ENCODE assay signal across 22 cellular contexts in genomic region chr12:50276068-50276467, GRCh38. TPM values are rescaled to one million over a fixed set of nuclear protein-coding genes. Genes with fewer than 3 reads are reported as not detected.
DNase-seq lines count a peak whose midpoint lies in the region; ATAC-seq, FAIRE-seq and TF ChIP-seq lines count a peak whose summit lies in the region.
"Had no signal": no experiment of that assay in that cellular context is flagged by ENCODE, and none has a peak within 500 bp of the region (broad histone marks: within the 10 kb centered on the region; RNA-seq: fewer than 3 reads in every experiment).

No MANE protein-coding gene starts in this region.

- FAIRE-seq in HepG2 (lab: Jason Lieb, UNC), result no peak
- FAIRE-seq: GM12878 had no signal

- H3K27me3 Mint-ChIP-seq in Caco-2 (ENCODE audit: insufficient read depth, unreplicated experiment), result no peaks in the 10 kb centered on the region
- H3K27me3 Mint-ChIP-seq: IgD-negative memory B cell had no signal

- H3K4me3 ChIP-seq in Caco-2 (ENCODE audit: low read depth, low read length) (no peak overlapping the region), RWPE2 (ENCODE audit: severe bottlenecking) (no peak overlapping the region), left lung (no peak overlapping the region), stomach (no peak overlapping the region), HepG2 (replicated peaks in 1 of 3; ENCODE audit: insufficient read depth in 1 of 3, low read depth in 2 of 3, low read length in 3 of 3) (no peak overlapping the region)
- H3K4me3 ChIP-seq: cardiac muscle cell, GM12878, neural progenitor cell had no signal

- no peak for TF ChIP-seq POLR2A in stomach (IDR thresholded peaks at IDR 0.05)
- TF ChIP-seq POLR2A in HepG2 (IDR thresholded peaks at IDR 0.05; ENCODE audit: insufficient read depth in 1 of 2, low read depth in 2 of 2, low read length in 2 of 2), result no peak

- ATAC-seq in RWPE2 (ENCODE audit: low read depth), result no peak
- ATAC-seq in left lung, result no peak
- no peak for ATAC-seq in GM18520 (IDR thresholded peaks at IDR 0.05; ENCODE audit: unreplicated experiment)
- no peak for ATAC-seq in HepG2
- no peak for ATAC-seq in GM21737 (IDR thresholded peaks at IDR 0.05; ENCODE audit: unreplicated experiment)
- ATAC-seq: foreskin keratinocyte, GM12878 had no signal

- H3K4me2 ChIP-seq in HepG2 (ENCODE audit: low read depth, low read length), result no peak overlapping the region
- H3K4me2 ChIP-seq: neural progenitor cell had no signal

- TF ChIP-seq CTCF in Caco-2 (IDR thresholded peaks at IDR 0.05; ENCODE audit: insufficient read depth in 1 of 2, low read depth in 1 of 2, low read length in 1 of 2, severe bottlenecking in 1 of 2, unreplicated experiment in 1 of 2) (no peak), RWPE2 (IDR thresholded peaks at IDR 0.05; ENCODE audit: poor library complexity, severe bottlenecking) (no peak), left lung (IDR thresholded peaks at IDR 0.05) (no peak), stomach (IDR thresholded peaks at IDR 0.05) (no peak), HepG2 (CRISPR knock-in tag; IDR thresholded peaks at IDR 0.05) (no peak)

- intact Hi-C loops in Caco-2 (cut with micrococcal nuclease; ENCODE audit: unreplicated experiment) (no loop called here), left lung (cut with DNase I) (no loop called here), stomach (cut with DNase I; ENCODE audit: low total_unique reads) (no loop called here), HepG2 (cut with micrococcal nuclease; ENCODE audit: unreplicated experiment) (no loop called here)

- peak overlapping the region; percentile 59 for H3K27ac Mint-ChIP-seq in Caco-2 (ENCODE audit: unreplicated experiment)

- 74 to 94% (median 82%) methylated on average over 2 of the region's 2 CpGs for WGBS in stomach, 5 donors
- WGBS in HepG2 (ENCODE audit: low lambda C conversion rate), result 100% methylated on average over 2 of the region's 2 CpGs

- no peak overlapping the region for H3K9ac ChIP-seq in HepG2 (ENCODE audit: insufficient read depth, low read depth, low read length)
- H3K9ac ChIP-seq: neural progenitor cell had no signal

- DNase-seq in Caco-2 (no peak), RWPE2 (ENCODE audit: low spot score) (no peak), left lung (no peak), stomach (no peak), HepG2 (ENCODE audit: low spot score) (no peak), NCI-H510A treated with DMSO at 0.1 percent for 48 hours (lab: John Stamatoyannopoulos, UW) (no peak)
- DNase-seq: activated CD4-positive, alpha-beta T cell treated with anti-CD3 and anti-CD28 coated beads, Interleukin-2, amount 50 U/mL, for 4 hours; activated CD8-positive, alpha-beta memory T cell treated with anti-CD3 and anti-CD28 coated beads, Interleukin-2, amount 50 U/mL, for 48 hours; foreskin keratinocyte; GOT3; MM.1S; NCI-H1436; NCI-H2171; NCI-H526 treated with DMSO at 0.1 percent for 48 hours; SIG-M5 had no signal

- no peak for TF ChIP-seq RAD21 in HepG2 (CRISPR knock-in tag; IDR thresholded peaks at IDR 0.05)

- no peaks in the 10 kb centered on the region for H3K79me2 ChIP-seq in HepG2 (ENCODE audit: insufficient read depth, low read length)

- H3K4me1 Mint-ChIP-seq in Caco-2 (ENCODE audit: low read depth, unreplicated experiment), result peaks cover 40% of the 10 kb centered on the region
- H3K4me1 Mint-ChIP-seq: IgD-negative memory B cell had no signal

- H3K9me3 ChIP-seq in Caco-2 (no peaks in the 10 kb centered on the region), RWPE2 (ENCODE audit: severe bottlenecking) (no peaks in the 10 kb centered on the region), left lung (no peaks in the 10 kb centered on the region), stomach (no peaks in the 10 kb centered on the region), HepG2 (ENCODE audit: low read length) (no peaks in the 10 kb centered on the region)

- in situ Hi-C loops in HepG2 (cut with HindIII; ENCODE audit: extremely low pct_ligation_motif_present, low pct_unique_long_range_greater_than_20kb), result no loop called here

- CTCF ChIA-PET in Caco-2 (lab: Charles Lee) (no interaction called here), HepG2 (lab: Yijun Ruan, JAX; ENCODE audit: low intra/inter-chr PET ratio, low total read pairs) (no interaction called here)

- H3K4me1 ChIP-seq in Caco-2 (peaks cover 56% of the 10 kb centered on the region), RWPE2 (ENCODE audit: insufficient read depth, poor library complexity, severe bottlenecking) (peaks cover 39% of the 10 kb centered on the region), left lung (peaks cover 4 to 23% of the 10 kb centered on the region in 2 donors), stomach (peaks cover 13 to 89% (median 49%) of the 10 kb centered on the region in 4 donors), HepG2 (ENCODE audit: insufficient read depth, low read length) (peaks cover 69% of the 10 kb centered on the region)
- H3K4me1 ChIP-seq: neural progenitor cell had no signal

- BruUV-seq in Caco-2 (replicated peaks; lab: Mats Ljungman, UMichigan) (no TSS peak), HepG2 (replicated peaks; lab: Mats Ljungman, UMichigan) (no TSS peak)

- H3K27ac ChIP-seq in RWPE2 (ENCODE audit: poor library complexity, severe bottlenecking), result peak overlapping the region; percentile 17
- peak overlapping the region; percentile 33 to 46 for H3K27ac ChIP-seq in left lung
- H3K27ac ChIP-seq in stomach, result peak overlapping the region in 4 of 5 donors; percentile 64 to 89 (median 81)
- no peak overlapping the region for H3K27ac ChIP-seq in HepG2 (ENCODE audit: extremely low read length, insufficient read depth, low read length)
- H3K27ac ChIP-seq: cardiac muscle cell, foreskin keratinocyte, neural progenitor cell, VCaP had no signal

- H3K27me3 ChIP-seq in Caco-2 (replicated peaks; ENCODE audit: control insufficient read depth, insufficient read depth, low read length) (no peaks in the 10 kb centered on the region), RWPE2 (ENCODE audit: insufficient read depth, poor library complexity, severe bottlenecking) (no peaks in the 10 kb centered on the region), left lung (no peaks in the 10 kb centered on the region), stomach (no peaks in the 10 kb centered on the region), HepG2 (ENCODE audit: control insufficient read depth in 1 of 2, insufficient read depth in 2 of 2, low read length in 2 of 2) (no peaks in the 10 kb centered on the region)
- H3K27me3 ChIP-seq: foreskin keratinocyte, neural progenitor cell had no signal

- H2AFZ ChIP-seq in HepG2 (ENCODE audit: low read length), result no peak overlapping the region
- H2AFZ ChIP-seq: neural progenitor cell had no signal

- no peaks in the 10 kb centered on the region for H4K20me1 ChIP-seq in HepG2 (ENCODE audit: insufficient read depth, low read length)

- peaks cover 22% of the 10 kb centered on the region for H3K36me3 Mint-ChIP-seq in Caco-2 (ENCODE audit: insufficient read depth, unreplicated experiment)
- H3K36me3 Mint-ChIP-seq: neural progenitor cell had no signal

- POLR2A ChIA-PET in Caco-2 (lab: Charles Lee), result no interaction called here
- POLR2A ChIA-PET in HepG2 (lab: Yijun Ruan, JAX), result no interaction called here

- no peak for TF ChIP-seq EP300 in stomach (IDR thresholded peaks at IDR 0.05)
- TF ChIP-seq EP300 in HepG2 (IDR thresholded peaks at IDR 0.05; ENCODE audit: low read depth in 2 of 2, low read length in 2 of 2), result no peak
- TF ChIP-seq EP300 in HepG2 (CRISPR knock-in tag; IDR thresholded peaks at IDR 0.05; ENCODE audit: borderline replicate concordance), result no peak

- no peak overlapping the region for H3K4me3 Mint-ChIP-seq in Caco-2 (ENCODE audit: unreplicated experiment)
- H3K4me3 Mint-ChIP-seq: IgD-negative memory B cell, neural progenitor cell had no signal

- H3K9me3 Mint-ChIP-seq in Caco-2 (ENCODE audit: unreplicated experiment), result no peaks in the 10 kb centered on the region
- H3K9me3 Mint-ChIP-seq: IgD-negative memory B cell, neural progenitor cell had no signal

- no peaks in the 10 kb centered on the region; the same call in 1 of the 2 replicates for H3K36me3 ChIP-seq in Caco-2 (ENCODE audit: control insufficient read depth, insufficient read depth, low read length)
- peaks cover 6% of the 10 kb centered on the region; the same call in 1 of the 2 replicates for H3K36me3 ChIP-seq in RWPE2 (ENCODE audit: low read depth)
- no peaks in the 10 kb centered on the region for H3K36me3 ChIP-seq in left lung
- H3K36me3 ChIP-seq in stomach, result no peaks in the 10 kb centered on the region
- no peaks in the 10 kb centered on the region for H3K36me3 ChIP-seq in HepG2 (replicated peaks in 1 of 2; ENCODE audit: control insufficient read depth in 1 of 2, insufficient read depth in 2 of 2, low read length in 2 of 2)
- H3K36me3 ChIP-seq: cardiac muscle cell, neural progenitor cell had no signal

TF ChIP-seq in HepG2, 621 proteins besides CTCF, POLR2A, EP300 and RAD21 (continues in another document):
- no peak for TF ChIP-seq EHMT2 (IDR thresholded peaks at IDR 0.05; ENCODE audit: borderline replicate concordance, low read depth, low read length)
- TF ChIP-seq NFIC (IDR thresholded peaks at IDR 0.05; ENCODE audit: low read length), result no peak

RNA-seq across cellular contexts. Expression of gene LIMA1, which starts 7.3 kb away (rescaled TPM):
- total RNA-seq in Caco-2 (2022) (50.3 and 53.5 TPM in 2 replicates), left lung (10 to 100 TPM; 82.3 to 84.1 TPM), stomach (100 to 1,000 TPM in 3 of 5 donors, 10 to 100 TPM in 2; 71.0 to 143 (median 132) TPM), HepG2 (2016; rRNA removed; fragmentation: Illumina TruSeq; extraction: Trizol) (13.0 and 19.3 TPM in 2 replicates)
- polyA plus RNA-seq in stomach (10 to 100 TPM; 28.7 to 72.4 (median 33.7) TPM), HepG2 (2011; rRNA removed) (13.9 and 19.8 TPM in 2 replicates)
- 0.91 and 1.6 TPM in 2 replicates for total RNA-seq in HepG2 (2016; cell fraction: cytosol; rRNA removed; fragmentation: Illumina TruSeq; extraction: Trizol; ENCODE audit: low read depth)
- total RNA-seq in HepG2 (2016; cell fraction: insoluble cytoplasmic fraction; rRNA removed; fragmentation: Illumina TruSeq; extraction: Trizol), result 12.8 and 15.0 TPM in 2 replicates
- total RNA-seq in HepG2 (2016; cell fraction: membrane; rRNA removed; fragmentation: Illumina TruSeq; extraction: Trizol), result 4.2 and 5.4 TPM in 2 replicates
- 14.1 and 15.9 TPM in 2 replicates for total RNA-seq in HepG2 (2016; cell fraction: nucleus; rRNA removed; fragmentation: Illumina TruSeq; extraction: Trizol)
- 5.0 and 7.4 TPM in 2 replicates for polyA plus RNA-seq in HepG2 (2011; cell fraction: cytosol; rRNA removed)
- polyA plus RNA-seq in HepG2 (2011; cell fraction: nucleus; rRNA removed), result 8.8 and 9.7 TPM in 2 replicates
- 11.5 and 11.9 TPM in 2 replicates for polyA plus RNA-seq in HepG2 (2012)
- polyA plus RNA-seq in HepG2 (2016; cell fraction: cytosol; fragmentation: Illumina TruSeq; extraction: Trizol; ENCODE audit: low read depth), result 0.72 and 1.1 TPM in 2 replicates
- 21.3 and 21.6 TPM in 2 replicates for polyA plus RNA-seq in HepG2 (2016; cell fraction: insoluble cytoplasmic fraction; fragmentation: Illumina TruSeq; extraction: Trizol; ENCODE audit: low read depth)
- 1.9 and 2.7 TPM in 2 replicates for polyA plus RNA-seq in HepG2 (2016; cell fraction: membrane; fragmentation: Illumina TruSeq; extraction: Trizol; ENCODE audit: low read depth)
- 17.1 and 18.0 TPM in 2 replicates for polyA plus RNA-seq in HepG2 (2016; cell fraction: nucleus; fragmentation: Illumina TruSeq; extraction: Trizol; ENCODE audit: insufficient read depth, low read depth)
- polyA minus RNA-seq in HepG2 (2011; rRNA and poly(A)+ RNA removed; ENCODE audit: low replicate concordance), result 21.1 and 72.7 TPM in 2 replicates
- polyA minus RNA-seq in HepG2 (2011; cell fraction: cytosol; rRNA and poly(A)+ RNA removed), result 12.9 and 14.3 TPM in 2 replicates
- 22.8 and 23.7 TPM in 2 replicates for polyA minus RNA-seq in HepG2 (2011; cell fraction: nucleus; rRNA and poly(A)+ RNA removed)
